16 cellular contexts compared by ENCODE assay signal in genomic region chr1:17168480-17168878, GRCh38. TPM values are rescaled to one million over a fixed set of nuclear protein-coding genes. Genes with fewer than 3 reads are reported as not detected.
DNase-seq lines count a peak whose midpoint lies in the region; ATAC-seq and TF ChIP-seq lines count a peak whose summit lies in the region.
"Had no signal": no experiment of that assay in that cellular context is flagged by ENCODE, and none has a peak within 500 bp of the region (broad histone marks: within the 10 kb centered on the region; RNA-seq: fewer than 3 reads in every experiment).

No MANE protein-coding gene starts in this region.

- H3K4me1 ChIP-seq in IMR-90 (ENCODE audit: control insufficient read depth, insufficient read depth, low read length) = peaks cover 23% of the 10 kb centered on the region
- H3K4me1 ChIP-seq: left lung had no signal

- peak overlapping the region; percentile 86 for H2AK9ac ChIP-seq in IMR-90 (replicated peaks; ENCODE audit: low read depth, low read length, poor library complexity)

- in situ Hi-C loops in IMR-90 (cut with MboI; ENCODE audit: low sequenced_read_pairs) (no loop called here), astrocyte of the spinal cord (cut with HindIII; ENCODE audit: low sequenced_read_pairs) (no loop called here)

- no peak for TF ChIP-seq CTCF in AG04449 (IDR thresholded peaks at IDR 0.05; ENCODE audit: insufficient read depth, low read length, missing control alignments)
- no peak for TF ChIP-seq CTCF in IMR-90 (conservative IDR thresholded peaks at IDR 0.05; ENCODE audit: low read depth, low read length)
- TF ChIP-seq CTCF in astrocyte of the spinal cord (IDR thresholded peaks at IDR 0.05; ENCODE audit: low read depth, low read length) = no peak

- H3K27ac Mint-ChIP-seq in activated naive CD4-positive, alpha-beta T cell treated with anti-CD3 and anti-CD28 coated beads, Interleukin-2, amount 10 ng/mL, durations not matched to agents 7 days and 5 days = no peak overlapping the region
- H3K27ac Mint-ChIP-seq: activated CD8-positive, alpha-beta T cell treated with anti-CD3 and anti-CD28 coated beads for 36 hours; T-helper 1 cell treated with Interleukin-12 subunit alpha and Interleukin-12 subunit beta and Interleukin-4 antibody, amounts not matched to agents 30 μg/mL and 1 μg/mL, for 36 hours had no signal

- peak overlapping the region; percentile 95 for H3K56ac ChIP-seq in IMR-90 (ENCODE audit: extremely low read depth, insufficient read depth, low read length)

- H2BK20ac ChIP-seq in IMR-90 (ENCODE audit: low read depth, low read length) = peak overlapping the region; percentile 98

- no peak for TF ChIP-seq POLR2A in IMR-90 (IDR thresholded peaks at IDR 0.05; ENCODE audit: low read depth, low read length)

- peak overlapping the region; percentile 98 for H3K18ac ChIP-seq in IMR-90 (ENCODE audit: low read depth, low read length)

- no peaks in the 10 kb centered on the region for H3K79me1 ChIP-seq in IMR-90 (ENCODE audit: low read depth in 1 of 2, low read length in 2 of 2)

- no peak; the same call in 1 of the 2 replicates for TF ChIP-seq RAD21 in IMR-90 (IDR thresholded peaks at IDR 0.05; ENCODE audit: low read length)

- H4K91ac ChIP-seq in IMR-90 (ENCODE audit: insufficient read depth, low read depth, low read length) = peak overlapping the region; percentile 99

- peak overlapping the region; percentile 99 for H2BK120ac ChIP-seq in IMR-90 (ENCODE audit: low read depth, low read length)

- peak overlapping the region; percentile 64 for H3K4me2 ChIP-seq in IMR-90 (ENCODE audit: low read depth, low read length)
- H3K4me2 ChIP-seq: KMS-11 had no signal

- peak overlapping the region; percentile 90 for H3K23ac ChIP-seq in IMR-90 (ENCODE audit: low read depth, low read length)

- H2AK5ac ChIP-seq in IMR-90 (ENCODE audit: low read depth, low read length) = peak overlapping the region; percentile 96

- peak overlapping the region; percentile 97 for H4K5ac ChIP-seq in IMR-90 (ENCODE audit: low read depth, low read length)

- peaks cover 15% of the 10 kb centered on the region for H3K27me3 Mint-ChIP-seq in activated naive CD4-positive, alpha-beta T cell treated with anti-CD3 and anti-CD28 coated beads, Interleukin-2, amount 10 ng/mL, durations not matched to agents 7 days and 5 days

- H3K4ac ChIP-seq in IMR-90 (ENCODE audit: low read depth, low read length) = peak overlapping the region; percentile 98

- H2AFZ ChIP-seq in IMR-90 (replicated peaks; ENCODE audit: low read length, poor library complexity) = peak overlapping the region; percentile 83

- peak overlapping the region; percentile 100 for H2BK5ac ChIP-seq in IMR-90 (ENCODE audit: low read depth, low read length, poor library complexity, severe bottlenecking)

- H3K14ac ChIP-seq in IMR-90 (replicated peaks; ENCODE audit: low read depth, low read length) = peak overlapping the region; percentile 95

- H3K36me3 ChIP-seq in IMR-90 (ENCODE audit: control insufficient read depth, insufficient read depth, low read length) = no peaks in the 10 kb centered on the region
- H3K36me3 ChIP-seq: left lung, neutrophil had no signal

- H3K9me3 ChIP-seq in IMR-90 (ENCODE audit: control insufficient read depth, insufficient read depth, low read length) = no peaks in the 10 kb centered on the region
- H3K9me3 ChIP-seq: left lung, neutrophil had no signal

- H3K4me3 Mint-ChIP-seq in activated naive CD4-positive, alpha-beta T cell treated with anti-CD3 and anti-CD28 coated beads, Interleukin-2, amount 10 ng/mL, durations not matched to agents 7 days and 5 days = no peak overlapping the region
- H3K4me3 Mint-ChIP-seq: activated CD8-positive, alpha-beta T cell treated with anti-CD3 and anti-CD28 coated beads for 36 hours; T-helper 1 cell treated with Interleukin-12 subunit alpha and Interleukin-12 subunit beta and Interleukin-4 antibody, amounts not matched to agents 30 μg/mL and 1 μg/mL, for 36 hours had no signal

- H3K4me3 ChIP-seq in AG04449 (ENCODE audit: low read depth, low read length) (no peak overlapping the region), IMR-90 (ENCODE audit: insufficient read depth, low read depth, low read length) (no peak overlapping the region), astrocyte of the spinal cord (ENCODE audit: low read depth, low read length) (no peak overlapping the region)
- H3K4me3 ChIP-seq: left lung had no signal

- peak overlapping the region; percentile 85 to 95 for H4K8ac ChIP-seq in IMR-90 (ENCODE audit: low read depth in 2 of 2, low read length in 2 of 2)

- BruUV-seq in IMR-90 (replicated peaks; lab: Mats Ljungman, UMichigan) = no TSS peak

- no peaks in the 10 kb centered on the region; the same call in 1 of the 2 replicates for H3K27me3 ChIP-seq in IMR-90 (ENCODE audit: control insufficient read depth, insufficient read depth, low read length)

- dilution Hi-C loops in IMR-90 (cut with HindIII; ENCODE audit: low sequenced_read_pairs, unreplicated experiment) = no loop called here

- CTCF ChIA-PET in AG04449 (lab: Yijun Ruan, JAX) = interaction anchor here (0.9 to 2.2 kb wide), 13 partner anchors 14 to 106 kb away, joined by 3 to 10 read pairs (median 4); no protein-coding TSS in a partner anchor
- CTCF ChIA-PET in IMR-90 (lab: Yijun Ruan, JAX) = interaction anchor here (0.5 to 2.7 kb wide), 4 partner anchors 10 to 43 kb away, joined by 3 to 10 read pairs (median 3); no protein-coding TSS in a partner anchor
- CTCF ChIA-PET in activated naive CD4-positive, alpha-beta T cell treated with anti-CD3 and anti-CD28 coated beads, Interleukin-2, amount 10 ng/mL, durations not matched to agents 7 days and 5 days (lab: Charles Lee) = no interaction called here

- peak overlapping the region; percentile 50 for H3K9ac ChIP-seq in IMR-90 (ENCODE audit: low read depth, low read length)
- H3K9ac ChIP-seq: KMS-11 had no signal

- peaks cover 17% of the 10 kb centered on the region for H3K9me1 ChIP-seq in IMR-90 (ENCODE audit: insufficient read depth, low read length)

- peak; percentile 61 for ATAC-seq in IMR-90 (ENCODE audit: low read depth)
- ATAC-seq in GM18498 (IDR thresholded peaks at IDR 0.05; ENCODE audit: unreplicated experiment) = no peak
- ATAC-seq: activated CD8-positive, alpha-beta T cell treated with anti-CD3 and anti-CD28 coated beads for 36 hours had no signal

- no peaks in the 10 kb centered on the region for H3K36me3 Mint-ChIP-seq in activated naive CD4-positive, alpha-beta T cell treated with anti-CD3 and anti-CD28 coated beads, Interleukin-2, amount 10 ng/mL, durations not matched to agents 7 days and 5 days

- peak overlapping the region; percentile 90; the same call in 2 of the 3 replicates for H2BK15ac ChIP-seq in IMR-90 (ENCODE audit: low read depth, low read length)

- no peaks in the 10 kb centered on the region for H3K4me1 Mint-ChIP-seq in activated naive CD4-positive, alpha-beta T cell treated with anti-CD3 and anti-CD28 coated beads, Interleukin-2, amount 10 ng/mL, durations not matched to agents 7 days and 5 days

- intact Hi-C loops in IMR-90 (cut with micrococcal nuclease) = loop anchor here (1.0 kb wide), 2 partner anchors 40 to 65 kb away; no protein-coding TSS in a partner anchor

- no peaks in the 10 kb centered on the region for H3K9me3 Mint-ChIP-seq in activated naive CD4-positive, alpha-beta T cell treated with anti-CD3 and anti-CD28 coated beads, Interleukin-2, amount 10 ng/mL, durations not matched to agents 7 days and 5 days
- H3K9me3 Mint-ChIP-seq: activated CD8-positive, alpha-beta T cell treated with anti-CD3 and anti-CD28 coated beads for 36 hours; T-helper 1 cell treated with Interleukin-12 subunit alpha and Interleukin-12 subunit beta and Interleukin-4 antibody, amounts not matched to agents 30 μg/mL and 1 μg/mL, for 36 hours had no signal

- no peaks in the 10 kb centered on the region for H4K20me1 ChIP-seq in IMR-90 (ENCODE audit: insufficient read depth, low read length)

- H3K27ac ChIP-seq in IMR-90 (ENCODE audit: insufficient read depth, low read length) = peak overlapping the region; percentile 98
- H3K27ac ChIP-seq: KMS-11, left lung, neutrophil had no signal

- POLR2A ChIA-PET in AG04449 (lab: Yijun Ruan, JAX) = interaction anchor here (0.8 to 3.5 kb wide), 5 partner anchors 22 to 65 kb away, joined by 4 to 30 read pairs (median 16); no protein-coding TSS in a partner anchor
- POLR2A ChIA-PET in IMR-90 (lab: Charles Lee; ENCODE audit: unreplicated experiment) = interaction anchor here (0.6 kb wide), 1 partner anchor 9 kb away, joined by 4 read pairs; no protein-coding TSS in a partner anchor

- no CpG with 5 or more reads among the region's 4 CpGs for WGBS in IMR-90 (ENCODE audit: extremely low coverage in 2 of 2, insufficient read length in 1 of 2), 2 experiments

- DNase-seq in AG04449 (ENCODE audit: low read depth, low spot score) = peak; percentile 89
- peak; percentile 81 for DNase-seq in IMR-90
- DNase-seq in astrocyte of the spinal cord (ENCODE audit: low read depth, low spot score) = peak; percentile 91
- DNase-seq in iris pigment epithelial cell (ENCODE audit: low read depth) = peak; percentile 81
- DNase-seq in activated naive CD4-positive, alpha-beta T cell treated with anti-CD3 and anti-CD28 coated beads, Interleukin-2, amount 10 ng/mL, durations not matched to agents 7 days and 5 days = no peak
- no peak for DNase-seq in NCI-H1092 (lab: John Stamatoyannopoulos, UW)
- no peak for DNase-seq in SIG-M5 treated with dmso at 0.1 percent for 504 hours (lab: John Stamatoyannopoulos, UW; ENCODE audit: unreplicated experiment)
- DNase-seq: activated CD8-positive, alpha-beta T cell treated with anti-CD3 and anti-CD28 coated beads for 36 hours; activated gamma-delta T cell; AML-193; cortex of kidney; left lung had no signal

TF ChIP-seq in IMR-90, 13 proteins besides CTCF, POLR2A, EP300 and RAD21 (continues in another document):
- TF ChIP-seq SMC3 (IDR thresholded peaks at IDR 0.05; ENCODE audit: low read depth, low read length) (no peak), BHLHE40 (IDR thresholded peaks at IDR 0.05; ENCODE audit: low read depth, low read length) (no peak), USF2 (IDR thresholded peaks at IDR 0.05; ENCODE audit: low read depth, low read length) (no peak), MAFK (IDR thresholded peaks at IDR 0.05; ENCODE audit: low read depth, low read length) (no peak)

RNA-seq across cellular contexts. Expression of gene PADI1, which starts 36.4 kb away (rescaled TPM):
- not detected in 2 replicates for total RNA-seq in IMR-90 (2012; rRNA removed)
- polyA plus RNA-seq in IMR-90 (2012; rRNA removed) = 0.13 and 0.17 TPM in 2 replicates
- 0.04 TPM in 1 of 2 replicates, not detected in the other for polyA plus RNA-seq in IMR-90 (2012; cell fraction: cytosol; rRNA removed)
- polyA plus RNA-seq in IMR-90 (2012; cell fraction: nucleus; rRNA removed; ENCODE audit: low replicate concordance) = 0.14 and 0.21 TPM in 2 replicates
- total RNA-seq: activated CD8-positive, alpha-beta T cell treated with anti-CD3 and anti-CD28 coated beads for 36 hours; left lung had no signal

RNA-seq across cellular contexts. Expression of gene PADI2, which starts 49.2 kb away (rescaled TPM):
- not detected in 2 replicates for total RNA-seq in IMR-90 (2012; rRNA removed)
- polyA plus RNA-seq in IMR-90 (2012; rRNA removed) = not detected in 2 replicates
- not detected in 2 replicates for polyA plus RNA-seq in IMR-90 (2012; cell fraction: cytosol; rRNA removed)
- not detected in 2 replicates for polyA plus RNA-seq in IMR-90 (2012; cell fraction: nucleus; rRNA removed; ENCODE audit: low replicate concordance)
- total RNA-seq: activated CD8-positive, alpha-beta T cell treated with anti-CD3 and anti-CD28 coated beads for 36 hours had no signal

Comparison
In these comparisons a context has a peak if more than half of its experiments do, and no peak if none do; other contexts are left out.
1. DNase-seq: peak in AG04449 (single experiment), IMR-90 (single experiment), astrocyte of the spinal cord (single experiment) and iris pigment epithelial cell (single experiment); none in activated naive CD4-positive, alpha-beta T cell treated with anti-CD3 and anti-CD28 coated beads, Interleukin-2, amount 10 ng/mL, durations not matched to agents 7 days and 5 days (single experiment), NCI-H1092 (single experiment) and SIG-M5 treated with dmso at 0.1 percent for 504 hours (single experiment).